Comparison of ENCODE assay signal across 8 cellular contexts in the genomic region with DNA sequence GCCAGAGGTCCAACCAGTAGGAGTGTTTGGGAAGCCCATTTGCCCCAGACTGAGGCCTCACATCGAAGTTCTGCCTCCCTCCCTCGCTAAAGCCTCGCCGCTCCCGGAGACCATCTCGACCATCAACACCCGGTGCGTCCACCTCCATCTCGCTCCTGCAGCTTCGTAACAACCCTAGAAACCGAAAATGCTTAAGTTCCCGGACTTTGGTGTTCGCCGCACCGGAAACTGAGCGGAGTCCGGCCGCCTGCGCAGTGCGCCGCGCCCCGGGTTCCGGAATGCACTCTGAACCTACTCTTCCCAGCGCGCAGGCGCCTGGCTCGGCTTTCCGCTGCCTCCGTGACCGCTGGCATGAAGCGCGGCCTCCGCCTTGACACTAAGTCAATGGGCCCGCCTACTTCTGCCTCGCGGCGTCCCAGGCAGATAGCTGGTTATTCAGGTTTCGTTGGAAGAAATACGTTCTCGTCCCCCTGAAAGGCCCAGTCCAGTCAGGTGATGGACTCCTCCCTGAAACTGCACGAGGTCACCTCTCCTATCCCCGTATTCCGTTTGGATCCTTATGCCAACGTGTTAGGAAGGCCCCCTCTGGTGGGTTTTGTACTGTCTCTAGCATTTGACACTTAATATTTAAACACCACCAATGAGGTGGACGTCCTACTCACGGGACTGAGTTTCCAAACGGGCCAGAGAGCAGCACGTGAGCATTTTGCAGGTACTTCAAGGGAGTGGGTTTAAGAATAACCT. TPM values are rescaled to one million over a fixed set of nuclear protein-coding genes. Genes with fewer than 3 reads are reported as not detected.
DNase-seq lines count a peak whose midpoint lies in the region; ATAC-seq, FAIRE-seq and TF ChIP-seq lines count a peak whose summit lies in the region.

No MANE protein-coding gene starts in this region.

- H3K27me3 ChIP-seq in SJSA1 (replicated peaks) (peaks cover 3% of the 10 kb centered on the region; the same call in 1 of the 2 replicates), GM12878 (replicated peaks in 1 of 2; ENCODE audit: control insufficient read depth in 2 of 2, insufficient read depth in 2 of 2, low read length in 1 of 2) (no peaks in the 10 kb centered on the region), iPS-15b (ENCODE audit: control insufficient read depth, insufficient read depth, low read length) (no peaks in the 10 kb centered on the region), small intestine (ENCODE audit: control insufficient read depth in 2 of 2, insufficient read depth in 2 of 2, low read length in 2 of 2) (no peaks in the 10 kb centered on the region)

- no peak for TF ChIP-seq RAD21 in GM12878 (IDR thresholded peaks at IDR 0.05; ENCODE audit: insufficient read depth, low read depth, low read length)

- peak overlapping the region; percentile 98 for H2AFZ ChIP-seq in GM12878 (ENCODE audit: control insufficient read depth, low read depth, low read length)

- H3K4me1 ChIP-seq in SJSA1 (replicated peaks), result peaks cover 14% of the 10 kb centered on the region
- no peaks in the 10 kb centered on the region for H3K4me1 ChIP-seq in GM12878 (ENCODE audit: control insufficient read depth, insufficient read depth, low read length)
- H3K4me1 ChIP-seq in iPS-15b (ENCODE audit: control insufficient read depth, insufficient read depth, low read length), result no peaks in the 10 kb centered on the region
- H3K4me1 ChIP-seq in small intestine (ENCODE audit: control insufficient read depth in 2 of 2, insufficient read depth in 1 of 2, low read depth in 1 of 2, low read length in 1 of 2), result peaks cover 0 to 11% of the 10 kb centered on the region in 2 donors

- BruUV-seq in GM12878 (replicated peaks; lab: Mats Ljungman, UMichigan), result no TSS peak

- RAD21 ChIA-PET in GM12878 (lab: Charles Lee; ENCODE audit: unreplicated experiment), result interaction anchor here (0.9 to 1.4 kb wide), 5 partner anchors 12 to 616 kb away, joined by 3 to 4 read pairs (median 3); partner anchors contain the start of genes METTL14 and USP53

- no peaks in the 10 kb centered on the region for H4K20me1 ChIP-seq in GM12878 (ENCODE audit: control insufficient read depth, insufficient read depth)

- H3K9ac ChIP-seq in GM12878 (ENCODE audit: control insufficient read depth, insufficient read depth, low read length) (peak overlapping the region; percentile 88), iPS-15b (ENCODE audit: low read depth, low read length) (peak overlapping the region; percentile 92)

- peaks cover 26% of the 10 kb centered on the region for H3K79me2 ChIP-seq in GM12878 (ENCODE audit: control insufficient read depth, insufficient read depth, low read length)

- intact Hi-C loops in GM12878 (cut with micrococcal nuclease; ENCODE audit: unreplicated experiment), result loop anchor here (5.0 kb wide), 2 partner anchors 152 to 752 kb away; no protein-coding TSS in a partner anchor

- H3K4me3 ChIP-seq in SJSA1 (peak overlapping the region; percentile 55), GM12878 (peak overlapping the region; percentile 92), iPS-15b (ENCODE audit: low read depth, low read length) (peak overlapping the region; percentile 98), small intestine (ENCODE audit: low read depth in 1 of 2, low read length in 2 of 2) (peak overlapping the region; percentile 61 to 69)

- in situ Hi-C loops in GM12878 (cut with MboI), result loop anchor here (5.0 kb wide), 2 partner anchors 258 to 757 kb away; no protein-coding TSS in a partner anchor

- H3K27ac ChIP-seq in SJSA1 (peak overlapping the region; percentile 63), GM12878 (ENCODE audit: control insufficient read depth, insufficient read depth) (peak overlapping the region; percentile 77), small intestine (ENCODE audit: low read depth in 1 of 2, low read length in 1 of 2) (peak overlapping the region; percentile 83 to 96)

- TF ChIP-seq CTCF in GM12878 (IDR thresholded peaks at IDR 0.05 in 2 of 3, conservative IDR thresholded peaks at IDR 0.05 in 1 of 3; ENCODE audit: control insufficient read depth in 2 of 3, extremely low read depth in 1 of 3, insufficient read depth in 1 of 3, low read depth in 3 of 3, low read length in 3 of 3), result 0 out of 6 replicates have a peak, but pooled peaks of 2 of the 3 experiments have one; percentile 14 to 18

- H3K9me3 ChIP-seq in SJSA1 (replicated peaks) (no peaks in the 10 kb centered on the region), GM12878 (replicated peaks; ENCODE audit: control insufficient read depth, insufficient read depth, low read length) (no peaks in the 10 kb centered on the region; the same call in 2 of the 3 replicates), iPS-15b (ENCODE audit: control insufficient read depth, insufficient read depth, low read length) (no peaks in the 10 kb centered on the region), small intestine (ENCODE audit: control insufficient read depth, low read depth) (no peaks in the 10 kb centered on the region)

- FAIRE-seq in GM12878 (lab: Jason Lieb, UNC), result peak; percentile 74
- FAIRE-seq in small intestine (lab: Jason Lieb, UNC), result no peak

- H3K4me2 ChIP-seq in GM12878 (ENCODE audit: control insufficient read depth, insufficient read depth), result peak overlapping the region; percentile 64

- DNase-seq in SJSA1 (ENCODE audit: low read depth in 1 of 2, low spot score in 2 of 2) (peak; percentile 85 to 92), GM12878 (ENCODE audit: low read depth, low spot score) (peak; percentile 80), small intestine (peak; percentile 97), OCI-M2 (lab: John Stamatoyannopoulos, UW; ENCODE audit: unreplicated experiment) (no peak), amniotic stem cell (lab: John Stamatoyannopoulos, UW) (no peak)

- SMC1A ChIA-PET in GM12878 (lab: Charles Lee; ENCODE audit: uncharacterized antibody, unreplicated experiment), result interaction anchor here (0.8 to 1.9 kb wide), 4 partner anchors 10 to 88 kb away, joined by 3 to 10 read pairs (median 4); partner anchors contain the start of gene USP53

- peak; percentile 91 for TF ChIP-seq POLR2A in GM18505 (IDR thresholded peaks at IDR 0.05; ENCODE audit: borderline replicate concordance, extremely low read depth, insufficient read depth, insufficient read length)
- peak; percentile 92 for TF ChIP-seq POLR2A in GM12878 (IDR thresholded peaks at IDR 0.05; ENCODE audit: low read depth, low read length)

- WGBS in GM12878 (ENCODE audit: insufficient coverage, insufficient replicate concordance, low lambda C conversion rate, missing lambda C conversion rate), result under 1% methylated on average over 49 of the region's 49 CpGs
- WGBS in small intestine, 3 donors, result 0 to 1% (median 1%) methylated on average over 49 of the region's 49 CpGs

- peak; percentile 98 for ATAC-seq in GM18505 (IDR thresholded peaks at IDR 0.05; ENCODE audit: unreplicated experiment)
- ATAC-seq in HG02938 (IDR thresholded peaks at IDR 0.05; ENCODE audit: unreplicated experiment), result peak; percentile 88
- peak; percentile 99 for ATAC-seq in GM12878

- H3K36me3 ChIP-seq in SJSA1 (peaks cover 28% of the 10 kb centered on the region), GM12878 (ENCODE audit: control insufficient read depth in 2 of 2, insufficient read depth in 2 of 2, low read length in 1 of 2) (no peaks in the 10 kb centered on the region), iPS-15b (ENCODE audit: control insufficient read depth, insufficient read depth, low read length) (no peaks in the 10 kb centered on the region), small intestine (ENCODE audit: control insufficient read depth in 2 of 2, insufficient read depth in 2 of 2, low read length in 2 of 2) (peaks cover 4% of the 10 kb centered on the region in 2 donors)

- TF ChIP-seq EP300 in GM12878 (IDR thresholded peaks at IDR 0.05; ENCODE audit: borderline replicate concordance in 1 of 2, control insufficient read depth in 1 of 2, low read depth in 2 of 2, low read length in 2 of 2), result no peak

- POLR2A ChIA-PET in GM12878 (lab: Charles Lee), result interaction anchor here (1.0 to 1.6 kb wide), 3 partner anchors 10 to 40 kb away, joined by 4 to 5 read pairs (median 4); no protein-coding TSS in a partner anchor

- CTCF ChIA-PET in GM12878 (lab: Yijun Ruan, JAX), result interaction anchor here (0.9 to 3.2 kb wide), 8 partner anchors 11 to 332 kb away, joined by 3 to 18 read pairs (median 4); partner anchors contain the start of genes PDE5A and USP53

TF ChIP-seq in GM12878, 131 proteins besides CTCF, POLR2A, EP300 and RAD21 (continues in another document):
- TF ChIP-seq BHLHE40 (IDR thresholded peaks at IDR 0.05; ENCODE audit: borderline replicate concordance in 1 of 2, low read depth in 2 of 2, low read length in 1 of 2) (peak; percentile 18 to 73; a peak in 3 of 4 replicates), PKNOX1 (IDR thresholded peaks at IDR 0.05) (peak; percentile 52; the same call in 1 of the 2 replicates), ZNF274 (IDR thresholded peaks at IDR 0.05; ENCODE audit: insufficient read depth, insufficient read length) (no peak), STAT3 (IDR thresholded peaks at IDR 0.05; ENCODE audit: low read depth, low read length) (peak; percentile 79; the same call in 1 of the 2 replicates)

RNA-seq across cellular contexts. Expression of gene FABP2, which starts 21.4 kb away (rescaled TPM):
- not detected in 2 replicates for total RNA-seq in SJSA1 (2014; rRNA removed; shearing (Covaris generic))
- total RNA-seq in GM12878 (2013; cell fraction: nucleolus; rRNA removed), result not detected in 2 replicates
- total RNA-seq in GM12878 (2014; rRNA removed) (not detected in 2 replicates), GM12878 (2014; rRNA removed; fragmentation: Illumina TruSeq; extraction: Trizol) (not detected in 2 replicates), GM12878 (2021) (not detected in 2 replicates)
- not detected for polyA plus RNA-seq in GM12878 (2011; ENCODE audit: low read depth)
- polyA plus RNA-seq in GM12878 (2011; rRNA removed) (not detected in 2 replicates), GM12878 (2014; fragmentation: Illumina TruSeq; extraction: Trizol) (not detected in 2 replicates), GM12878 (2014; fragmentation: Nextera tagmentation; extraction: Ambion mirVana) (not detected), GM12878 (2014; rRNA removed) (not detected in 2 replicates), GM12878 (2016; fragmentation: Nextera tagmentation; extraction: Ambion mirVana) (not detected), small intestine (1,000 to 10,000 TPM in 1 of 3 donors, 100 to 1,000 TPM in 2; 127 to 1,244 (median 661) TPM)
- polyA plus RNA-seq in GM12878 (2011; cell fraction: cytosol; rRNA removed), result not detected in 2 replicates
- not detected in 2 replicates for polyA plus RNA-seq in GM12878 (2011; cell fraction: nucleus; rRNA removed)
- polyA plus RNA-seq in GM12878 (2012), result not detected in 2 replicates
- not detected in 2 replicates for polyA minus RNA-seq in GM12878 (2011; rRNA and poly(A)+ RNA removed)
- polyA minus RNA-seq in GM12878 (2011; cell fraction: cytosol; rRNA and poly(A)+ RNA removed), result not detected in 2 replicates
- polyA minus RNA-seq in GM12878 (2011; cell fraction: nucleus; rRNA and poly(A)+ RNA removed), result not detected in 2 replicates

Comparison
In these comparisons a context has a peak if more than half of its experiments do, and no peak if none do; other contexts are left out.
1. DNase-seq: peak in SJSA1 (2 of 2), GM12878 (single experiment) and small intestine (single experiment); none in OCI-M2 (single experiment) and amniotic stem cell (single experiment).
2. Peak in every context shown above with its lines, with median percentiles within 50 percentile points of each other: ATAC-seq, H3K27ac ChIP-seq and H3K4me3 ChIP-seq.